ENCODE assay signal across 17 cellular contexts in genomic region chr1:93136445-93136844, GRCh38. TPM values are rescaled to one million over a fixed set of nuclear protein-coding genes. Genes with fewer than 3 reads are reported as not detected.
DNase-seq lines count a peak whose midpoint lies in the region; ATAC-seq, FAIRE-seq and TF ChIP-seq lines count a peak whose summit lies in the region.
"Had no signal": no experiment of that assay in that cellular context is flagged by ENCODE, and none has a peak within 500 bp of the region (broad histone marks: within the 10 kb centered on the region; RNA-seq: fewer than 3 reads in every experiment).

No MANE protein-coding gene starts in this region.

- no peak for TF ChIP-seq RAD21 in A549 (conservative IDR thresholded peaks at IDR 0.05 in 1 of 2, IDR thresholded peaks at IDR 0.05 in 1 of 2)

- no peak overlapping the region for H3K4me3 Mint-ChIP-seq in activated T-helper 1 cell treated with anti-CD3 and anti-CD28 coated beads, Interleukin-12 subunit alpha, Interleukin-12 subunit beta, Interleukin-2, Interleukin-4 antibody, amounts not matched to agents 30 ng/mL and 10 ng/mL and 1 ng/mL, durations not matched to agents 14 hours and 24 hours and 36 hours
- H3K4me3 Mint-ChIP-seq in CD8-positive, alpha-beta memory T cell: no peak overlapping the region
- H3K4me3 Mint-ChIP-seq: CD4-positive, alpha-beta memory T cell; GM23338; H9 had no signal

- no peak overlapping the region for H3K4me2 ChIP-seq in A549
- H3K4me2 ChIP-seq in PC-9: no peak overlapping the region
- H3K4me2 ChIP-seq: GM23338 had no signal

- H3K36me3 Mint-ChIP-seq in activated T-helper 1 cell treated with anti-CD3 and anti-CD28 coated beads, Interleukin-12 subunit alpha, Interleukin-12 subunit beta, Interleukin-2, Interleukin-4 antibody, amounts not matched to agents 30 ng/mL and 10 ng/mL and 1 ng/mL, durations not matched to agents 14 hours and 24 hours and 36 hours (ENCODE audit: low read depth): peaks cover 20% of the 10 kb centered on the region
- H3K36me3 Mint-ChIP-seq in CD8-positive, alpha-beta memory T cell: peaks cover 4 to 58% (median 20%) of the 10 kb centered on the region in 3 donors

- H3K4me1 ChIP-seq in A549: peaks cover 7% of the 10 kb centered on the region; the same call in 1 of the 3 replicates
- H3K4me1 ChIP-seq in PC-9 (replicated peaks; ENCODE audit: insufficient read depth): no peaks in the 10 kb centered on the region
- H3K4me1 ChIP-seq in CD8-positive, alpha-beta memory T cell (ENCODE audit: insufficient read depth, low read length): no peaks in the 10 kb centered on the region
- H3K4me1 ChIP-seq: Caco-2 had no signal

- CTCF ChIA-PET in A549 (lab: Yijun Ruan, JAX) (no interaction called here), PC-9 (lab: Charles Lee) (interaction anchor here (0.6 kb wide), 1 partner anchor 110 kb away, joined by 4 read pairs; no protein-coding TSS in a partner anchor)
- CTCF ChIA-PET in CD8-positive, alpha-beta memory T cell (lab: Charles Lee): no interaction called here

- H3K9me2 ChIP-seq in PC-9 (ENCODE audit: insufficient read depth): no peaks in the 10 kb centered on the region

- H3K27ac Mint-ChIP-seq in activated T-helper 1 cell treated with anti-CD3 and anti-CD28 coated beads, Interleukin-12 subunit alpha, Interleukin-12 subunit beta, Interleukin-2, Interleukin-4 antibody, amounts not matched to agents 30 ng/mL and 10 ng/mL and 1 ng/mL, durations not matched to agents 14 hours and 24 hours and 36 hours: peak overlapping the region; percentile 6
- H3K27ac Mint-ChIP-seq in CD8-positive, alpha-beta memory T cell: peak overlapping the region in 1 of 8 donors; percentile 43
- H3K27ac Mint-ChIP-seq: GM23338 had no signal

- H3K27ac ChIP-seq in A549 (no peak overlapping the region), PC-9 (peak overlapping the region; percentile 10; the same call in 1 of the 2 replicates), dorsolateral prefrontal cortex (no peak overlapping the region)
- no peak overlapping the region for H3K27ac ChIP-seq in CD8-positive, alpha-beta memory T cell (ENCODE audit: low read depth, low read length)

- TF ChIP-seq EP300 in A549 (IDR thresholded peaks at IDR 0.05): no peak

- H3K9me3 ChIP-seq in A549 (no peaks in the 10 kb centered on the region), PC-9 (ENCODE audit: insufficient read depth, low read depth) (no peaks in the 10 kb centered on the region)
- no peaks in the 10 kb centered on the region for H3K9me3 ChIP-seq in CD8-positive, alpha-beta memory T cell (ENCODE audit: low read length)
- H3K9me3 ChIP-seq: Caco-2 had no signal

- peaks cover 7% of the 10 kb centered on the region for H3K4me1 Mint-ChIP-seq in activated T-helper 1 cell treated with anti-CD3 and anti-CD28 coated beads, Interleukin-12 subunit alpha, Interleukin-12 subunit beta, Interleukin-2, Interleukin-4 antibody, amounts not matched to agents 30 ng/mL and 10 ng/mL and 1 ng/mL, durations not matched to agents 14 hours and 24 hours and 36 hours (ENCODE audit: low read depth)
- H3K4me1 Mint-ChIP-seq in CD8-positive, alpha-beta memory T cell: peaks cover 0 to 4% (median 2%) of the 10 kb centered on the region in 3 donors
- H3K4me1 Mint-ChIP-seq: GM23338, H9 had no signal

- H3K36me3 ChIP-seq in PC-9 (ENCODE audit: low read depth): peaks cover 51% of the 10 kb centered on the region
- peaks cover 25% of the 10 kb centered on the region for H3K36me3 ChIP-seq in CD8-positive, alpha-beta memory T cell (ENCODE audit: insufficient read depth, low read length)

- TF ChIP-seq POLR2A in A549 (IDR thresholded peaks at IDR 0.05; ENCODE audit: low read length): no peak

- H3K27me3 Mint-ChIP-seq in activated T-helper 1 cell treated with anti-CD3 and anti-CD28 coated beads, Interleukin-12 subunit alpha, Interleukin-12 subunit beta, Interleukin-2, Interleukin-4 antibody, amounts not matched to agents 30 ng/mL and 10 ng/mL and 1 ng/mL, durations not matched to agents 14 hours and 24 hours and 36 hours (ENCODE audit: insufficient read depth): no peaks in the 10 kb centered on the region
- H3K27me3 Mint-ChIP-seq in CD8-positive, alpha-beta memory T cell: no peaks in the 10 kb centered on the region
- H3K27me3 Mint-ChIP-seq: CD4-positive, alpha-beta memory T cell had no signal

- no peak overlapping the region for H2AFZ ChIP-seq in PC-9
- H2AFZ ChIP-seq: GM23338 had no signal

- no peak for ATAC-seq in A549
- ATAC-seq: GM23338, HCT116 had no signal

- POLR2A ChIA-PET in A549 (lab: Yijun Ruan, JAX) (no interaction called here), PC-9 (lab: Charles Lee; ENCODE audit: unreplicated experiment) (no interaction called here)
- POLR2A ChIA-PET in CD8-positive, alpha-beta memory T cell (lab: Charles Lee): no interaction called here

- no peaks in the 10 kb centered on the region for H3K9me3 Mint-ChIP-seq in activated T-helper 1 cell treated with anti-CD3 and anti-CD28 coated beads, Interleukin-12 subunit alpha, Interleukin-12 subunit beta, Interleukin-2, Interleukin-4 antibody, amounts not matched to agents 30 ng/mL and 10 ng/mL and 1 ng/mL, durations not matched to agents 14 hours and 24 hours and 36 hours
- no peaks in the 10 kb centered on the region for H3K9me3 Mint-ChIP-seq in CD8-positive, alpha-beta memory T cell
- H3K9me3 Mint-ChIP-seq: CD4-positive, alpha-beta memory T cell; GM23338; H9 had no signal

- no peaks in the 10 kb centered on the region for H3K27me3 ChIP-seq in PC-9 (ENCODE audit: insufficient read depth, low read depth)
- H3K27me3 ChIP-seq in CD8-positive, alpha-beta memory T cell (ENCODE audit: insufficient read depth, low read length, poor library complexity, severe bottlenecking): no peaks in the 10 kb centered on the region
- no peaks in the 10 kb centered on the region for H3K27me3 ChIP-seq in dorsolateral prefrontal cortex

- no peaks in the 10 kb centered on the region; the same call in 1 of the 2 replicates for H4K20me1 ChIP-seq in PC-9 (ENCODE audit: insufficient read depth)

- H3K79me2 ChIP-seq in PC-9 (ENCODE audit: low read depth): no peaks in the 10 kb centered on the region

- no TSS peak for BruUV-seq in PC-9 (replicated peaks; lab: Mats Ljungman, UMichigan)

- TF ChIP-seq CTCF in A549 (IDR thresholded peaks at IDR 0.05): no peak
- TF ChIP-seq CTCF in PC-9 (conservative IDR thresholded peaks at IDR 0.05): no peak
- TF ChIP-seq CTCF in dorsolateral prefrontal cortex (IDR thresholded peaks at IDR 0.05 in 54 of 56, conservative IDR thresholded peaks at IDR 0.05 in 2 of 56; ENCODE audit: low read depth in 1 of 56, partially characterized antibody in 56 of 56): no peak

- H3F3A ChIP-seq in PC-9 (ENCODE audit: insufficient read depth, low read depth): peaks cover 28% of the 10 kb centered on the region

- FAIRE-seq in A549 (lab: Jason Lieb, UNC): no peak
- FAIRE-seq: GM12892, GM19239 had no signal

- DNase-seq in A549 (ENCODE audit: low read depth in 1 of 2, low spot score in 1 of 2) (no peak), PC-9 (no peak), NCI-H510A treated with DMSO at 0.1 percent for 48 hours (lab: John Stamatoyannopoulos, UW) (no peak), dorsolateral prefrontal cortex (no peak)
- no peak for DNase-seq in activated T-helper 1 cell treated with anti-CD3 and anti-CD28 coated beads, Interleukin-12 subunit alpha, Interleukin-12 subunit beta, Interleukin-2, Interleukin-4 antibody, amounts not matched to agents 30 ng/mL and 10 ng/mL and 1 ng/mL, durations not matched to agents 14 hours and 24 hours and 36 hours (ENCODE audit: low spot score)
- DNase-seq in CD8-positive, alpha-beta memory T cell: no peak
- DNase-seq: 8988T; C1 segment of cervical spinal cord; Caco-2; CD4-positive, alpha-beta memory T cell; DMS153; DND-41; H9 had no signal

- WGBS in A549 (ENCODE audit: missing lambda C conversion rate): 93% methylated on average over 5 of the region's 5 CpGs

- intact Hi-C loops in PC-9 (cut with micrococcal nuclease; ENCODE audit: unreplicated experiment) (no loop called here), dorsolateral prefrontal cortex (cut with DNase I) (loop anchor here in 1 of 2 donors (5.0 kb wide), 1 partner anchor 104 kb away; no protein-coding TSS in a partner anchor)
- intact Hi-C loops in activated T-helper 1 cell treated with anti-CD3 and anti-CD28 coated beads, Interleukin-12 subunit alpha, Interleukin-12 subunit beta, Interleukin-2, Interleukin-4 antibody, amounts not matched to agents 30 ng/mL and 10 ng/mL and 1 ng/mL, durations not matched to agents 14 hours and 24 hours and 36 hours (cut with micrococcal nuclease): no loop called here

- H3K4me3 ChIP-seq in A549 (no peak overlapping the region), PC-9 (no peak overlapping the region), dorsolateral prefrontal cortex (no peak overlapping the region)
- no peak overlapping the region for H3K4me3 ChIP-seq in CD8-positive, alpha-beta memory T cell (ENCODE audit: low read length)
- H3K4me3 ChIP-seq: GM23338 had no signal

RNA-seq across cellular contexts. Expression of gene TMED5, which starts 43.8 kb away (rescaled TPM):
- 58.0 and 70.7 TPM in 2 replicates for polyA plus RNA-seq in A549 (2011; rRNA removed)
- 14.8 and 17.4 TPM in 2 replicates for polyA plus RNA-seq in A549 (2012; cell fraction: cytosol; rRNA removed)
- 9.2 and 9.3 TPM in 2 replicates for polyA plus RNA-seq in A549 (2012; cell fraction: nucleus; rRNA removed)
- 38.1 to 44.5 TPM (median 40.4 TPM) in 3 replicates for polyA plus RNA-seq in A549 (2017; fragmentation: RNase III; extraction: RNeasy Plus Mini Kit Qiagen cat#74134 plus additional on column Dnase treatment)
- 15.2 and 16.2 TPM in 2 replicates for polyA minus RNA-seq in A549 (2011; rRNA and poly(A)+ RNA removed)
- total RNA-seq in PC-9 (2021): 45.6 and 51.0 TPM in 2 replicates
- total RNA-seq in activated T-helper 1 cell treated with anti-CD3 and anti-CD28 coated beads, Interleukin-12 subunit alpha, Interleukin-12 subunit beta, Interleukin-2, Interleukin-4 antibody, amounts not matched to agents 30 ng/mL and 10 ng/mL and 1 ng/mL, durations not matched to agents 14 hours and 24 hours and 36 hours: 46.7 and 48.7 TPM in 2 replicates
- total RNA-seq in CD8-positive, alpha-beta memory T cell: 10 to 100 TPM; 37.9 to 38.9 TPM
- polyA plus RNA-seq in CD8-positive, alpha-beta memory T cell: 28.9 TPM
- 10 to 100 TPM; 21.5 to 56.2 (median 36.2) TPM for total RNA-seq in dorsolateral prefrontal cortex

RNA-seq across cellular contexts. Expression of gene CCDC18, which starts 44.1 kb away (rescaled TPM):
- 4.6 and 9.8 TPM in 2 replicates for polyA plus RNA-seq in A549 (2011; rRNA removed)
- polyA plus RNA-seq in A549 (2012; cell fraction: cytosol; rRNA removed): 1.5 and 2.0 TPM in 2 replicates
- polyA plus RNA-seq in A549 (2012; cell fraction: nucleus; rRNA removed): 1.7 and 1.8 TPM in 2 replicates
- polyA plus RNA-seq in A549 (2017; fragmentation: RNase III; extraction: RNeasy Plus Mini Kit Qiagen cat#74134 plus additional on column Dnase treatment): 8.5 to 10.3 TPM (median 10.0 TPM) in 3 replicates
- polyA minus RNA-seq in A549 (2011; rRNA and poly(A)+ RNA removed): 1.6 and 3.1 TPM in 2 replicates
- 14.1 and 15.4 TPM in 2 replicates for total RNA-seq in PC-9 (2021)
- 11.6 and 17.1 TPM in 2 replicates for total RNA-seq in activated T-helper 1 cell treated with anti-CD3 and anti-CD28 coated beads, Interleukin-12 subunit alpha, Interleukin-12 subunit beta, Interleukin-2, Interleukin-4 antibody, amounts not matched to agents 30 ng/mL and 10 ng/mL and 1 ng/mL, durations not matched to agents 14 hours and 24 hours and 36 hours
- 10 to 100 TPM; 10.7 to 11.5 TPM for total RNA-seq in CD8-positive, alpha-beta memory T cell
- polyA plus RNA-seq in CD8-positive, alpha-beta memory T cell: 9.6 TPM
- total RNA-seq in dorsolateral prefrontal cortex: 10 to 100 TPM in 1 of 120 experiments, 1 to 10 TPM in 119; 1.3 to 14.1 (median 4.1) TPM

RNA-seq across cellular contexts. Expression of gene MTF2, which starts 57.4 kb away (rescaled TPM):
- polyA plus RNA-seq in A549 (2011; rRNA removed): 29.5 and 31.2 TPM in 2 replicates
- polyA plus RNA-seq in A549 (2012; cell fraction: cytosol; rRNA removed): 10.0 and 10.8 TPM in 2 replicates
- polyA plus RNA-seq in A549 (2012; cell fraction: nucleus; rRNA removed): 4.5 TPM in 2 replicates
- polyA plus RNA-seq in A549 (2017; fragmentation: RNase III; extraction: RNeasy Plus Mini Kit Qiagen cat#74134 plus additional on column Dnase treatment): 12.8 to 14.3 TPM (median 13.1 TPM) in 3 replicates
- 25.1 and 25.3 TPM in 2 replicates for polyA minus RNA-seq in A549 (2011; rRNA and poly(A)+ RNA removed)
- 31.7 and 38.6 TPM in 2 replicates for total RNA-seq in PC-9 (2021)
- total RNA-seq in activated T-helper 1 cell treated with anti-CD3 and anti-CD28 coated beads, Interleukin-12 subunit alpha, Interleukin-12 subunit beta, Interleukin-2, Interleukin-4 antibody, amounts not matched to agents 30 ng/mL and 10 ng/mL and 1 ng/mL, durations not matched to agents 14 hours and 24 hours and 36 hours: 68.4 and 71.0 TPM in 2 replicates
- total RNA-seq in CD8-positive, alpha-beta memory T cell: 10 to 100 TPM; 42.1 to 43.4 TPM
- polyA plus RNA-seq in CD8-positive, alpha-beta memory T cell: 66.7 TPM
- total RNA-seq in dorsolateral prefrontal cortex: 10 to 100 TPM; 21.2 to 53.7 (median 32.4) TPM
